ENCODE assay signal across 27 cellular contexts in genomic region chr4:68891679-68892078, GRCh38. TPM values are rescaled to one million over a fixed set of nuclear protein-coding genes. Genes with fewer than 3 reads are reported as not detected.
"Had no signal": no experiment of that assay in that cellular context is flagged by ENCODE, and none has a peak within 500 bp of the region (broad histone marks: within the 10 kb centered on the region; RNA-seq: fewer than 3 reads in every experiment).

No MANE protein-coding gene starts in this region.

- H3K27me3 Mint-ChIP-seq: T-cell had no signal

- H3K4me1 ChIP-seq: SJCRH30 had no signal

- H3K4me1 Mint-ChIP-seq: T-cell had no signal

- H3K36me3 Mint-ChIP-seq: T-cell had no signal

- H3K4me3 ChIP-seq: MG63, SJCRH30 had no signal

- H3K9me3 ChIP-seq: MG63, SJCRH30 had no signal

- DNase-seq: IMR-90; Karpas-422; KG1; MG63; NCI-H1092; NCI-H1105 treated with DMSO at 0.1 percent for 48 hours; NCI-H1417 treated with DMSO at 0.1 percent for 48 hours; NCI-H146; NCI-H1694 treated with DMSO at 0.1 percent for 48 hours; NCI-H1930; NCI-H2081; NCI-H2107; NCI-H2227 treated with DMSO at 0.1 percent for 48 hours; NCI-H524; NCI-H526 treated with DMSO at 0.1 percent for 48 hours; NCI-H748 treated with DMSO at 0.1 percent for 48 hours; NK-92 treated with Interleukin-12 subunit alpha and Interleukin-12 subunit beta, amount 100 ng/mL, for 24 hours; PC-3; SHP77 treated with DMSO at 0.1 percent for 48 hours; SJCRH30; SW 1271; T-cell had no signal

- H3K27ac Mint-ChIP-seq: T-cell had no signal

- H3K4me3 Mint-ChIP-seq: T-cell had no signal

- H3K27ac ChIP-seq: RWPE1, SJCRH30 had no signal

- ATAC-seq: Panc1, PC-3, Right ventricle myocardium inferior, T-cell had no signal

- H3K36me3 ChIP-seq: MG63, SJCRH30 had no signal

- H3K27me3 ChIP-seq: MG63, SJCRH30 had no signal

RNA-seq across cellular contexts. Expression of gene UGT2A3, which starts 59.9 kb away (rescaled TPM):
- total RNA-seq: IMR-90, NCI-H460, OCI-LY7, PC-3, Right ventricle myocardium inferior, SJCRH30 had no signal
- polyA plus RNA-seq: IMR-90 had no signal
